In the genomic region with DNA sequence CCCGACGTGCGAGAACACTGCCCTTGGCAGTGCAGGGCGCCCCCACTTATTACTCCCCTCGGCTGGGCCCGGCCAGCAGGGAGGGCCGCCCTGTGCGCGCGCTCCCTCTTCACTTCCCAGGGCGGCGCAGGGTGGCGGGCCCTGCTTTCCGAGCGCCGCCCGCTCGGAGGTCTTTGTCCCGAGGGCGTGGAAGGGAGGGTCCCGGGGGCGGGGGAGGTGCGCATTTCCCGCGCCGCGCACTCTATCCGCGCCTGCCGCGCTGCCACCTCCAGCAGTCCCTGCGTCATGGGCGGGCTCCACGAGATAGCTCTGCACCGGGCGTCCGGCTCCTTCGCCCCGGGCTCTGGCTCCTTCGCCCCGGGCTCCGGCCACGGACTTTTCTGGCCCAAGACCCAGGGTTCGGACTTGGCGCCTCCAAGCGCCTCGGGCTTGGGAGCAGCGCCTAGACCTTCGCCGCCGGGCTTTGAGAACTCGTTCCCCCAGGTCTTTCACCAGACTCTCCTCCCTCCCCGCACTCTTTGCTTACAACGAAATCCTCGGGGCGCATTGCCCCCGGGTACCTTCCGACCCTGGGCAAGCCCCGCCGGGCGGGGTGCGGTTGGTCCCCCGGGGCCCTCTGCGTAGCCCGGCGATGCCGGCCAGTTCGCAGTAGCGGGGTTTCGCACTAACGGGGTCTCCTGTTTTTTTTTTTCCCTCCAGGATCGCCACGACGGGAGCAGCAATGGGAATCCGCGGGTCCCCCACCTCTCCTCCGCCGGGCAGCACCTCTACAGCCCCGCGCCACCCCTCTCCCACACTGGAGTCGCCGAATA, we compare ENCODE assay signal across 8 cellular contexts. TPM values are rescaled to one million over a fixed set of nuclear protein-coding genes. Genes with fewer than 3 reads are reported as not detected.
DNase-seq lines count a peak whose midpoint lies in the region; ATAC-seq and TF ChIP-seq lines count a peak whose summit lies in the region.

No MANE protein-coding gene starts in this region.

- H3K4me3 ChIP-seq in iPS-18c (ENCODE audit: insufficient read depth, low read depth, low read length) (peak overlapping the region; percentile 85), tibial artery (peak overlapping the region; percentile 35 to 45), Peyer's patch (peak overlapping the region in 2 of 4 donors; percentile 43 to 44)

- peak in 1 of 2 experiments; percentile 2 for TF ChIP-seq CTCF in tibial artery (IDR thresholded peaks at IDR 0.05)
- TF ChIP-seq CTCF in Peyer's patch (IDR thresholded peaks at IDR 0.05): peak in 1 of 6 experiments; percentile 0

- no peaks in the 10 kb centered on the region for H3K36me3 Mint-ChIP-seq in activated T-helper 17 cell treated with anti-CD3 and anti-CD28 coated beads, Interleukin-2, amount 50 U/mL, for 72 hours (ENCODE audit: low read depth)

- intact Hi-C loops in tibial artery (cut with DNase I; ENCODE audit: low total_unique reads): no loop called here

- H3K27me3 ChIP-seq in tibial artery (peaks cover 0 to 89% of the 10 kb centered on the region in 2 donors), Peyer's patch (peaks cover 0 to 45% of the 10 kb centered on the region in 2 donors)

- peaks cover 0 to 54% (median 44%) of the 10 kb centered on the region in 4 donors for H3K4me1 ChIP-seq in tibial artery
- peaks cover 0 to 38% (median 5%) of the 10 kb centered on the region in 4 donors for H3K4me1 ChIP-seq in Peyer's patch

- H3K9me3 ChIP-seq in iPS-18c (ENCODE audit: control insufficient read depth, insufficient read depth, low read length): peaks cover 3% of the 10 kb centered on the region
- H3K9me3 ChIP-seq in tibial artery: no peaks in the 10 kb centered on the region
- H3K9me3 ChIP-seq in Peyer's patch: peaks cover 0 to 7% (median 0%) of the 10 kb centered on the region in 4 donors

- DNase-seq in SIG-M5 treated with dmso at 0.1 percent for 504 hours (lab: John Stamatoyannopoulos, UW; ENCODE audit: unreplicated experiment): peak; percentile 34
- DNase-seq in SIG-M5 (lab: John Stamatoyannopoulos, UW): no peak
- DNase-seq in astrocyte of the hippocampus (ENCODE audit: low read depth, low spot score): peak; percentile 80
- DNase-seq in tibial artery: no peak
- no peak for DNase-seq in Peyer's patch
- DNase-seq in LoVo (ENCODE audit: low spot score): no peak

- no peak overlapping the region for H3K4me3 Mint-ChIP-seq in activated T-helper 17 cell treated with anti-CD3 and anti-CD28 coated beads, Interleukin-2, amount 50 U/mL, for 72 hours

- no peak for TF ChIP-seq POLR2A in Peyer's patch (IDR thresholded peaks at IDR 0.05)

- H3K27ac Mint-ChIP-seq in activated T-helper 17 cell treated with anti-CD3 and anti-CD28 coated beads, Interleukin-2, amount 50 U/mL, for 72 hours: no peak overlapping the region

- H3K36me3 ChIP-seq in tibial artery (no peaks in the 10 kb centered on the region), Peyer's patch (no peaks in the 10 kb centered on the region)

- no peak for ATAC-seq in activated T-helper 17 cell treated with anti-CD3 and anti-CD28 coated beads, Interleukin-2, amount 50 U/mL, for 72 hours (replicated peaks)

- peaks cover 37% of the 10 kb centered on the region for H3K27me3 Mint-ChIP-seq in activated T-helper 17 cell treated with anti-CD3 and anti-CD28 coated beads, Interleukin-2, amount 50 U/mL, for 72 hours

- no peaks in the 10 kb centered on the region for H3K9me3 Mint-ChIP-seq in activated T-helper 17 cell treated with anti-CD3 and anti-CD28 coated beads, Interleukin-2, amount 50 U/mL, for 72 hours

- H3K4me1 Mint-ChIP-seq in activated T-helper 17 cell treated with anti-CD3 and anti-CD28 coated beads, Interleukin-2, amount 50 U/mL, for 72 hours: no peaks in the 10 kb centered on the region

- no peak overlapping the region for H3K27ac ChIP-seq in tibial artery
- no peak overlapping the region for H3K27ac ChIP-seq in Peyer's patch

RNA-seq across cellular contexts. Expression of a gene that starts 1.6 kb away (rescaled TPM):
- not detected for total RNA-seq in Peyer's patch
- total RNA-seq in activated T-helper 17 cell treated with anti-CD3 and anti-CD28 coated beads, Interleukin-2, amount 50 U/mL, for 72 hours: not detected

Comparison
In these comparisons a context has a peak if more than half of its experiments do, and no peak if none do; other contexts are left out.
1. DNase-seq: peak in SIG-M5 treated with dmso at 0.1 percent for 504 hours (single experiment) and astrocyte of the hippocampus (single experiment); none in SIG-M5 (single experiment), tibial artery (0 of 2), Peyer's patch (0 of 3) and LoVo (single experiment).